Comparison of ENCODE assay signal across 8 cellular contexts in the genomic region with DNA sequence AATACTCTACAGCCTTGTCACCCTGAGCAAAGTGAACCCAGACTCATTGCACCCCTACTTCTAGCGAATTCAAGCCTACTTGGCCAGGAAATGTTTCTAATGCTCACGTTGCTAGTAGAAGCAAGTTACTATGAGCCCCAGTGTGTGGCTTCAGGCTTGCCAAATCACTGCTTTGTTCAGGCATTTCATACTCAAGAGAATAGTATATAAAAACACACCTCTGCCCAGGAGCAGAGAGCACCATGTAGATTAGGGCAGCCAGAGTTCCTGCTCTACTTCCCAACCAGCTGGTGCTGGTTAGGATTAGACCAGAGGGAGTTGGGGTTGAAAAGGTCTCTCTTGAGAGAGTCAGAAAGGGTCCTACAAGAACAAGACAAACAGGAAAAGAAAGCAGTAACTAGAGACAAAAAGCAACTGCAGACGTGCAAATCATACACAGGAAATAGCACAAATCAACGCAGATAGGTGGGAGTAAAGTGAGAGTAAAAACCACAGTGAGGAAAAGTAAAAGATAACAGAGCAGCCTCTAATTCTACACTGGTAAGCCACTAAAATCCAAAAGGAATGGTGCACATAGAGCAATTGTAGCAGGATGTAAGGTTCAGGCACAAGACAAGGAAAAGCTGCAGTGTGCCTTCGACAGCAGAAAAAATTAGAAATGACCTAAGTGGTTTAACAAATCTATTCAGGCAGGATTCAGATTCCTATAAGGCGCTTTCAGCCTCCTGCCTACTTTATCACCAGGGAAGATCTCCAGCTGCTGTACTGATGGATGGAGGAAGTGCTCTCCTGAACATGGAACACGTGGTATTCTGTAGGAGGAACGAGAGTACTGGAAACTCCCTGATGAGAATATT. TPM values are rescaled to one million over a fixed set of nuclear protein-coding genes. Genes with fewer than 3 reads are reported as not detected.
DNase-seq lines count a peak whose midpoint lies in the region; ATAC-seq and TF ChIP-seq lines count a peak whose summit lies in the region.

No MANE protein-coding gene starts in this region.

- TF ChIP-seq EP300 in ovary (IDR thresholded peaks at IDR 0.05) = no peak

- no peaks in the 10 kb centered on the region for H3K36me3 ChIP-seq in KOPT-K1 (ENCODE audit: insufficient read depth, low read length)
- no peaks in the 10 kb centered on the region for H3K36me3 ChIP-seq in ovary

- peak overlapping the region; percentile 63 for H3K27ac ChIP-seq in KOPT-K1 (ENCODE audit: low read depth, low read length, poor library complexity, severe bottlenecking)
- no peak overlapping the region for H3K27ac ChIP-seq in ovary

- H3K4me1 ChIP-seq in ovary (ENCODE audit: insufficient read depth) = no peaks in the 10 kb centered on the region

- no peak overlapping the region for H3K4me3 ChIP-seq in ovary

- 20 to 24% (median 23%) methylated on average over 8 of the region's 8 CpGs for WGBS in ovary, 3 donors

- intact Hi-C loops in ovary (cut with DNase I) = no loop called here

- DNase-seq in DMS53 (lab: John Stamatoyannopoulos, UW) (peak; percentile 82), ovary (no peak), NCI-H1092 (lab: John Stamatoyannopoulos, UW) (no peak)
- peak; percentile 39 for DNase-seq in central memory CD4-positive, alpha-beta T cell
- no peak for DNase-seq in stimulated activated CD4-positive, alpha-beta T cell treated with anti-CD3 and anti-CD28 coated beads, Interleukin-15, amount 100 ng/mL, for 24 hours

- no peaks in the 10 kb centered on the region for H3K27me3 ChIP-seq in ovary

- ATAC-seq in GM19463 (IDR thresholded peaks at IDR 0.05; ENCODE audit: unreplicated experiment) (peak; percentile 64), HG02763 (IDR thresholded peaks at IDR 0.05; ENCODE audit: unreplicated experiment) (no peak)

- no peak for TF ChIP-seq CTCF in ovary (IDR thresholded peaks at IDR 0.05)

- no peaks in the 10 kb centered on the region for H3K9me3 ChIP-seq in KOPT-K1 (ENCODE audit: insufficient read depth, low read length, poor library complexity, severe bottlenecking)
- no peaks in the 10 kb centered on the region for H3K9me3 ChIP-seq in ovary

- TF ChIP-seq POLR2A in ovary (IDR thresholded peaks at IDR 0.05) = no peak

RNA-seq across cellular contexts. Expression of gene KIF2A, which starts 49.6 kb away (rescaled TPM):
- 10 to 100 TPM; 21.8 to 39.1 (median 32.0) TPM for total RNA-seq in ovary
- 10 to 100 TPM in 1 of 2 donors, 1 to 10 TPM in 1; 8.0 to 22.4 TPM for polyA plus RNA-seq in ovary

Comparison
In these comparisons a context has a peak if more than half of its experiments do, and no peak if none do; other contexts are left out.
1. DNase-seq: peak in DMS53 (single experiment) and central memory CD4-positive, alpha-beta T cell (single experiment); none in stimulated activated CD4-positive, alpha-beta T cell treated with anti-CD3 and anti-CD28 coated beads, Interleukin-15, amount 100 ng/mL, for 24 hours (single experiment), ovary (0 of 5) and NCI-H1092 (single experiment).